Comparison of ENCODE assay signal across 20 cellular contexts in genomic region chr11:29879560-29879959, GRCh38.
"Had no signal": no experiment of that assay in that cellular context is flagged by ENCODE, and none has a peak within 500 bp of the region (broad histone marks: within the 10 kb centered on the region; RNA-seq: fewer than 3 reads in every experiment).

No MANE protein-coding gene starts in this region.

- H3K4me1 ChIP-seq: heart right ventricle, left lung, pancreas, testis, tibial nerve had no signal

- DNase-seq: effector CD4-positive, alpha-beta T cell; endodermal cell; erythroblast; hypothalamus; kidney glomerular epithelial cell; left lung; mesenchymal stem cell; midbrain; occipital lobe; pancreas; stimulated activated CD4-positive, alpha-beta T cell treated with anti-CD3 and anti-CD28 coated beads, Interleukin-2, amount 100 ng/mL, for 24 hours; stimulated activated CD4-positive, alpha-beta T cell treated with anti-CD3 and anti-CD28 coated beads, Interleukin-4, amount 100 ng/mL, for 4 hours; stimulated activated naive B cell treated with anti-CD40 and anti-IgM and Interleukin-4, amounts not matched to agents 10 μg/mL and 1 μg/mL and 100 μg/mL, for 72 hours; stimulated activated naive CD8-positive, alpha-beta T cell treated with anti-CD3 and anti-CD28 coated beads, Interleukin-15, amount 100 ng/mL, for 72 hours; testis had no signal

- ATAC-seq: left lung; pancreas; sciatic nerve; stimulated activated naive B cell treated with anti-CD40 and anti-IgM and Interleukin-4, amounts not matched to agents 10 μg/mL and 1 μg/mL and 100 μg/mL, for 72 hours; stimulated activated naive CD8-positive, alpha-beta T cell treated with anti-CD3 and anti-CD28 coated beads, Interleukin-15, amount 100 ng/mL, for 72 hours had no signal

- H3K4me3 ChIP-seq: coronary artery, left lung, lung, pancreas, testis, tibial nerve had no signal

- H3K27ac ChIP-seq: coronary artery, heart right ventricle, left lung, pancreas, testis, tibial nerve had no signal

- H3K9me3 ChIP-seq: pancreas, testis, tibial nerve had no signal

- H3K36me3 ChIP-seq: heart right ventricle, left lung, pancreas, tibial nerve had no signal

- H3K27me3 ChIP-seq: heart right ventricle, left lung, pancreas, testis, tibial nerve had no signal
